1 cellular context compared by ENCODE assay signal in genomic region chr2:96265840-96266569, GRCh38.
TF ChIP-seq lines count a peak whose summit lies in the region.

Gene CIAO1, plus strand, starts transcription at chr2:96266225. Its CDS starts 126 bp downstream, at chr2:96266351.
Gene TMEM127, minus strand, starts transcription at chr2:96265997. Its CDS starts 616 bp downstream, at chr2:96265381.

TF ChIP-seq in HepG2, 621 proteins besides CTCF, POLR2A, EP300 and RAD21 (continued from another document and continues in another):
- TF ChIP-seq TFDP1 (CRISPR knock-in tag; IDR thresholded peaks at IDR 0.05; ENCODE audit: borderline replicate concordance) = peak; percentile 87
- peak; percentile 52; the same call in 1 of the 2 replicates for TF ChIP-seq ZNF740 (CRISPR knock-in tag; IDR thresholded peaks at IDR 0.05)
- TF ChIP-seq ARID2 (CRISPR knock-in tag; IDR thresholded peaks at IDR 0.05; ENCODE audit: borderline replicate concordance) = peak; percentile 6; the same call in 1 of the 2 replicates
- TF ChIP-seq ZBTB46 (CRISPR knock-in tag; IDR thresholded peaks at IDR 0.05; ENCODE audit: borderline replicate concordance) = peak; percentile 83; the same call in 1 of the 2 replicates
- TF ChIP-seq ZMYM2 (CRISPR knock-in tag; IDR thresholded peaks at IDR 0.05) = no peak
- TF ChIP-seq ZFYVE20 (CRISPR knock-in tag; IDR thresholded peaks at IDR 0.05; ENCODE audit: borderline replicate concordance, low read depth) = peak; percentile 87; the same call in 1 of the 2 replicates
- peak; percentile 63 for TF ChIP-seq ZNF362 (CRISPR knock-in tag; IDR thresholded peaks at IDR 0.05; ENCODE audit: borderline replicate concordance)
- no peak; the same call in 1 of the 2 replicates for TF ChIP-seq ZBTB44 (CRISPR knock-in tag; IDR thresholded peaks at IDR 0.05)
- no peak for TF ChIP-seq PHB2 (IDR thresholded peaks at IDR 0.05; ENCODE audit: partially characterized antibody)
- TF ChIP-seq U2AF2 (IDR thresholded peaks at IDR 0.05; ENCODE audit: low read depth, low read length) = no peak
- TF ChIP-seq CENPBD1 (CRISPR knock-in tag; IDR thresholded peaks at IDR 0.05; ENCODE audit: borderline replicate concordance, low read depth) = peak; percentile 77; the same call in 1 of the 2 replicates
- no peak for TF ChIP-seq ONECUT2 (CRISPR knock-in tag; IDR thresholded peaks at IDR 0.05)
- peak; percentile 99 for TF ChIP-seq ZBTB25 (CRISPR knock-in tag; IDR thresholded peaks at IDR 0.05)
- no peak for TF ChIP-seq NFIB (CRISPR knock-in tag; IDR thresholded peaks at IDR 0.05; ENCODE audit: borderline replicate concordance)
- TF ChIP-seq MXD1 (CRISPR knock-in tag; IDR thresholded peaks at IDR 0.05) = peak; percentile 94
- TF ChIP-seq ZSCAN20 (CRISPR knock-in tag; IDR thresholded peaks at IDR 0.05; ENCODE audit: borderline replicate concordance) = no peak; the same call in 1 of the 2 replicates
- TF ChIP-seq FLYWCH1 (CRISPR knock-in tag; IDR thresholded peaks at IDR 0.05) = no peak
- peak; percentile 93 for TF ChIP-seq POLR2G (IDR thresholded peaks at IDR 0.05; ENCODE audit: low read depth, low read length)
- TF ChIP-seq ZNF776 (CRISPR knock-in tag; IDR thresholded peaks at IDR 0.05) = peak; percentile 86
- TF ChIP-seq CREM (IDR thresholded peaks at IDR 0.05) = peak; percentile 96
- TF ChIP-seq CREM (CRISPR knock-in tag; IDR thresholded peaks at IDR 0.05) = 0 out of 2 replicates have a peak, but pooled peaks have one; percentile 44
- TF ChIP-seq ZNF703 (CRISPR knock-in tag; IDR thresholded peaks at IDR 0.05; ENCODE audit: borderline replicate concordance) = peak; percentile 49; the same call in 1 of the 2 replicates
- no peak for TF ChIP-seq ZNF549 (CRISPR knock-in tag; IDR thresholded peaks at IDR 0.05)
- TF ChIP-seq NCOA5 (CRISPR knock-in tag; IDR thresholded peaks at IDR 0.05) = no peak
- TF ChIP-seq IKZF4 (CRISPR knock-in tag; IDR thresholded peaks at IDR 0.05; ENCODE audit: borderline replicate concordance, low read depth, not compliant biosample characterization) = peak; percentile 79
- peak; percentile 79 for TF ChIP-seq XRCC5 (optimal IDR thresholded peaks at IDR 0.05; ENCODE audit: low read length)
- 0 out of 2 replicates have a peak, but pooled peaks have one; percentile 87 for TF ChIP-seq ZNF567 (CRISPR knock-in tag; IDR thresholded peaks at IDR 0.05; ENCODE audit: borderline replicate concordance)
- peak; percentile 45 for TF ChIP-seq RARA (CRISPR knock-in tag; IDR thresholded peaks at IDR 0.05)
- peak; percentile 99 for TF ChIP-seq DMAP1 (CRISPR knock-in tag; IDR thresholded peaks at IDR 0.05)
- TF ChIP-seq RCOR2 (CRISPR knock-in tag; IDR thresholded peaks at IDR 0.05) = no peak; the same call in 1 of the 2 replicates
- TF ChIP-seq ZNF281 (CRISPR knock-in tag; IDR thresholded peaks at IDR 0.05; ENCODE audit: borderline replicate concordance) = 0 out of 2 replicates have a peak, but pooled peaks have one; percentile 50
- TF ChIP-seq JDP2 (CRISPR knock-in tag; IDR thresholded peaks at IDR 0.05; ENCODE audit: borderline replicate concordance) = no peak
- no peak for TF ChIP-seq USF2 (IDR thresholded peaks at IDR 0.05; ENCODE audit: low read depth, low read length)
- TF ChIP-seq USF2 (CRISPR knock-in tag; IDR thresholded peaks at IDR 0.05; ENCODE audit: borderline replicate concordance) = no peak; the same call in 1 of the 2 replicates
- peak in 1 of 2 experiments; percentile 67; a peak in 1 of 4 replicates for TF ChIP-seq REST (IDR thresholded peaks at IDR 0.05; ENCODE audit: borderline replicate concordance in 1 of 2, low read depth in 1 of 2, low read length in 2 of 2)
- TF ChIP-seq KLF15 (CRISPR knock-in tag; IDR thresholded peaks at IDR 0.05; ENCODE audit: borderline replicate concordance) = no peak
- no peak; the same call in 1 of the 2 replicates for TF ChIP-seq ZNF44 (CRISPR knock-in tag; IDR thresholded peaks at IDR 0.05)
- TF ChIP-seq CSRNP1 (CRISPR knock-in tag; IDR thresholded peaks at IDR 0.05) = peak; percentile 82; the same call in 1 of the 2 replicates
- peak; percentile 92; the same call in 1 of the 2 replicates for TF ChIP-seq ZNF775 (CRISPR knock-in tag; IDR thresholded peaks at IDR 0.05; ENCODE audit: borderline replicate concordance)
- TF ChIP-seq GTF3A (CRISPR knock-in tag; conservative IDR thresholded peaks at IDR 0.05) = peak; percentile 59; the same call in 1 of the 2 replicates
- TF ChIP-seq CEBPG (CRISPR knock-in tag; IDR thresholded peaks at IDR 0.05) = no peak
- no peak for TF ChIP-seq DNMT1 (CRISPR knock-in tag; IDR thresholded peaks at IDR 0.05)
